8 cellular contexts compared by ENCODE assay signal in the genomic region with DNA sequence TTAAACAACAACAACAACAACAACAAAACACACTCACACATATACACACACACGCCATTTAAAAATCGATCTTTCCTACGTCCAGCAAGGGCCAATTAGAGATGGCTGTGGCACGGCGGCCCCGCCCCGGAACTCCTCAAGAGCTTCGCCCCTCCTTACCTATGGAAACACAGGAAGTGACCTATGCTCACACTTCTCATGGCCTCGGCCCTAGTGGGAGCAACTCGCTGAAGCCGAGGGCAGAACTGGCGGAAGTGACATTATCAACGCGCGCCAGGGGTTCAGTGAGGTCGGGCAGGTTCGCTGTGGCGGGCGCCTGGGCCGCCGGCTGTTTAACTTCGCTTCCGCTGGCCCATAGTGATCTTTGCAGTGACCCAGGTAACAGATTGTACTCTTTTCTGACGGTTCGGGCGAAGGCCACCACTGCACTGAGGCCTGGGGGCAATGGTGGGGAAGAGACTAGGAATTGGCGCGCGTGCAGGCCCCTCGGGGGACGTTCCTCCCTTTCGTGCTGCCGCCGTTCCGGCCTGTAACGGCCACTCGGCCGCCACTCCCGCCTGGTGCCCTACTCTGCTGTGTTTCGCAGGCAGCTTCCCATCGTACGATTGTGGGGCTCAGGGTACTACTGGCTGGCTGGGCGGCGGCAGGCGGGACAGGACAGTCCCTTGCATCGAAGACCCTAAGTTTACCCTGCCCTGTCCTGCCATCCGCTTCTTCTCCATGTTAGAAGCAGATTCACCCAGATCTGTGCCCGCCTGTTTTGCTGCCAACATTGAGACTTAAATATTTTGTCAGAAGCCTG. TPM values are rescaled to one million over a fixed set of nuclear protein-coding genes. Genes with fewer than 3 reads are reported as not detected.
DNase-seq lines count a peak whose midpoint lies in the region; ATAC-seq lines count a peak whose summit lies in the region.

A gene (plus strand): TSS at position 284 of the 802 bp plus-strand sequence. CDS start 2,661 bp downstream, outside the sequence.

- peak within 1 kb of the TSS; percentile 98 for H3K4me3 ChIP-seq in endocrine pancreas (ENCODE audit: control insufficient read depth, insufficient read depth, low read length)

- H3K27me3 Mint-ChIP-seq in memory B cell = no peaks in the 10 kb centered on the region

- ATAC-seq in GM21390 (IDR thresholded peaks at IDR 0.05; ENCODE audit: unreplicated experiment) (peak; percentile 95), memory B cell (ENCODE audit: low read depth) (peak; percentile 89)

- peak; percentile 95 for DNase-seq in Caki2 (ENCODE audit: low read depth)
- peak; percentile 49 to 99 (median 98) for DNase-seq in HUDEP-2 (lab: John Stamatoyannopoulos, UW; ENCODE audit: unreplicated experiment in 76 of 76)
- DNase-seq in NOMO-1 treated with dmso at 0.1 percent for 144 hours (lab: John Stamatoyannopoulos, UW; ENCODE audit: unreplicated experiment) = peak; percentile 98
- DNase-seq in activated CD8-positive, alpha-beta memory T cell treated with anti-CD3 and anti-CD28 coated beads for 48 hours (ENCODE audit: low read depth in 2 of 3, low spot score in 2 of 3) = peak; percentile 79 to 92 (median 85)
- peak; percentile 95 to 96 for DNase-seq in memory B cell (ENCODE audit: low spot score in 2 of 2)
- peak; percentile 94 for DNase-seq in stimulated activated CD8-positive, alpha-beta memory T cell treated with anti-CD3 and anti-CD28 coated beads, Interleukin-12 subunit alpha, Interleukin-12 subunit beta, amount 100 ng/mL, for 24 hours (ENCODE audit: extremely low read depth)

- H3K9ac ChIP-seq in endocrine pancreas (ENCODE audit: control insufficient read depth, insufficient read depth, low read length) = peak within 1 kb of the TSS; percentile 82

- in situ Hi-C loops in Caki2 (cut with HindIII; ENCODE audit: low pct_unique_long_range_greater_than_20kb, low sequenced_read_pairs) = no loop called here

- peaks cover 23% of the 10 kb centered on the region for H3K4me1 Mint-ChIP-seq in memory B cell

- H3K36me3 Mint-ChIP-seq in memory B cell = peaks cover 19% of the 10 kb centered on the region

- no peaks in the 10 kb centered on the region for H3K27me3 ChIP-seq in endocrine pancreas (ENCODE audit: control insufficient read depth, insufficient read depth, low read length)

- H3K36me3 ChIP-seq in endocrine pancreas (ENCODE audit: control insufficient read depth, insufficient read depth, low read length) = no peaks in the 10 kb centered on the region

- no peaks in the 10 kb centered on the region for H3K9me3 Mint-ChIP-seq in memory B cell

- no peak within 1 kb of the TSS for H3K27ac Mint-ChIP-seq in memory B cell

- no peaks in the 10 kb centered on the region for H3K9me3 ChIP-seq in endocrine pancreas (ENCODE audit: control insufficient read depth, low read length)

- no peak within 1 kb of the TSS for H3K4me3 Mint-ChIP-seq in memory B cell

- H3K4me1 ChIP-seq in endocrine pancreas (ENCODE audit: control insufficient read depth, insufficient read depth, low read length) = peaks cover 35% of the 10 kb centered on the region

RNA-seq across cellular contexts. Expression of the gene that starts here (rescaled TPM):
- total RNA-seq in Caki2 (2014; rRNA removed; shearing (Covaris generic); ENCODE audit: low replicate concordance) = 13.3 and 15.2 TPM in 2 replicates

Comparison
In these comparisons a context has a peak if more than half of its experiments do, and no peak if none do; other contexts are left out.
1. Peak in every context shown above with its lines: DNase-seq, ATAC-seq and H3K4me3 ChIP-seq.